19 cellular contexts compared by ENCODE assay signal in the genomic region with DNA sequence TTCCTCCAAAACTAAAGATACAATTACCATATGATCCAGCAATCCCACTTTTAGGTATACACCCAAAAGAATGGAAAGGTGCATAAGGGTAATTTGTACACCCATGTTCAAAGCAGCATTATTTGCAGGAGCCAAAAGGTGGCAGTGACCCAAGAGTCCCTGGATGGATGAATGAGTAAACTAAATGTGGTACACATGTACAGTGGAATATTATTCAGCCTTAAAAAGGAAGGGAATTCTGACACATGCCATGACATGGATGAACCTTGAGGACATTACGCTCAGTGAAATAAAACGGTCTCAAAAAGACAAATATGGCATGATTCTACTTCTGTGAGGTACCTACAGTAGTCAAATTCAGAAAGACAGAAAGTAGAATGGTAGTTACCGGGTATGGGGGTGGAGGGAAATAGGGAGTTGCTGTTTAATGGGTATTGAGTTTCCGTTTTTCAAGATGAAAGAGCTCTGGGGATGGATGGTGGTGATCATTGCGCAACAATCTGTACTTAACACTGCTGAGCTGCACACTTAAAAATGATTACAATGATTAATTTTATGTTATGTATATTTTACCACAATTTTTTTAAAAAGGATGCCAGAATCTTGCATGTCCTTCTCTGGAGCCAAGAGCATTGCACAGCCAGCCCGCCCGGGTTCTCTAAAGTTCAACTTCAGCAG.
DNase-seq lines count a peak whose midpoint lies in the region; FAIRE-seq and TF ChIP-seq lines count a peak whose summit lies in the region.
"Had no signal": no experiment of that assay in that cellular context is flagged by ENCODE, and none has a peak within 500 bp of the region (broad histone marks: within the 10 kb centered on the region; RNA-seq: fewer than 3 reads in every experiment).

No MANE protein-coding gene starts in this region.

- H3K36me3 Mint-ChIP-seq in activated T-cell treated with anti-CD3 and anti-CD28 coated beads, Interleukin-2, amount 50 U/mL, for 24 hours (ENCODE audit: low read depth), result peaks cover 35% of the 10 kb centered on the region
- no peaks in the 10 kb centered on the region for H3K36me3 Mint-ChIP-seq in astrocyte (ENCODE audit: low read depth, unreplicated experiment)
- H3K36me3 Mint-ChIP-seq: T-cell had no signal

- no peak for TF ChIP-seq CTCF in astrocyte (IDR thresholded peaks at IDR 0.05; ENCODE audit: insufficient read depth, low read depth, low read length)

- no peaks in the 10 kb centered on the region for H3K79me2 ChIP-seq in astrocyte (ENCODE audit: insufficient read depth, low read length)

- no peak overlapping the region for H3K4me3 Mint-ChIP-seq in activated T-cell treated with anti-CD3 and anti-CD28 coated beads, Interleukin-2, amount 50 U/mL, for 24 hours
- H3K4me3 Mint-ChIP-seq in astrocyte (ENCODE audit: unreplicated experiment), result no peak overlapping the region
- H3K4me3 Mint-ChIP-seq: T-cell had no signal

- no peak overlapping the region for H3K4me2 ChIP-seq in astrocyte (ENCODE audit: low read length)
- H3K4me2 ChIP-seq: smooth muscle cell had no signal

- no peak for FAIRE-seq in astrocyte (lab: Jason Lieb, UNC)
- no peak for FAIRE-seq in RCC 7860 (lab: Jason Lieb, UNC)
- FAIRE-seq: pancreas had no signal

- H3K4me1 Mint-ChIP-seq in activated T-cell treated with anti-CD3 and anti-CD28 coated beads, Interleukin-2, amount 50 U/mL, for 24 hours (ENCODE audit: low read depth), result peaks cover 82% of the 10 kb centered on the region
- peaks cover 6% of the 10 kb centered on the region for H3K4me1 Mint-ChIP-seq in astrocyte (ENCODE audit: low read depth, unreplicated experiment)

- no peaks in the 10 kb centered on the region for H3K9me3 ChIP-seq in astrocyte (ENCODE audit: insufficient read depth, low read depth, low read length)
- H3K9me3 ChIP-seq: pancreas had no signal

- no peaks in the 10 kb centered on the region for H3K27me3 Mint-ChIP-seq in activated T-cell treated with anti-CD3 and anti-CD28 coated beads, Interleukin-2, amount 50 U/mL, for 24 hours
- no peaks in the 10 kb centered on the region for H3K27me3 Mint-ChIP-seq in astrocyte (ENCODE audit: low read depth, unreplicated experiment)
- H3K27me3 Mint-ChIP-seq: T-cell had no signal

- no peaks in the 10 kb centered on the region for H3K27me3 ChIP-seq in astrocyte (ENCODE audit: insufficient read depth, low read length)
- H3K27me3 ChIP-seq: pancreas had no signal

- no peak overlapping the region for H3K4me3 ChIP-seq in astrocyte (ENCODE audit: insufficient read depth, low read depth, low read length)
- H3K4me3 ChIP-seq: pancreas, smooth muscle cell had no signal

- H3K27ac ChIP-seq in astrocyte (ENCODE audit: low read depth, low read length), result no peak overlapping the region
- H3K27ac ChIP-seq: pancreas, WERI-Rb-1 had no signal

- peaks cover 2% of the 10 kb centered on the region for H3K4me1 ChIP-seq in astrocyte (ENCODE audit: insufficient read depth, low read length)
- H3K4me1 ChIP-seq: pancreas had no signal

- H3K9ac ChIP-seq in astrocyte (ENCODE audit: low read length), result no peak overlapping the region

- no peak overlapping the region for H2AFZ ChIP-seq in astrocyte (ENCODE audit: low read depth, low read length)

- peak overlapping the region; percentile 52 for H3K27ac Mint-ChIP-seq in activated T-cell treated with anti-CD3 and anti-CD28 coated beads, Interleukin-2, amount 50 U/mL, for 24 hours
- no peak overlapping the region for H3K27ac Mint-ChIP-seq in astrocyte (ENCODE audit: unreplicated experiment)
- H3K27ac Mint-ChIP-seq: T-cell had no signal

- DNase-seq in activated T-cell treated with anti-CD3 and anti-CD28 coated beads, Interleukin-2, amount 50 U/mL, for 24 hours, result no peak
- DNase-seq in activated T-cell treated with anti-CD3 and anti-CD28 coated beads, Interleukin-2, amount 50 U/mL, for 1 hour, result no peak
- peak; percentile 41 to 66 for DNase-seq in NOMO-1 (lab: John Stamatoyannopoulos, UW; ENCODE audit: unreplicated experiment in 2 of 2)
- DNase-seq in astrocyte (ENCODE audit: low read depth), result peak; percentile 22
- DNase-seq in stimulated activated CD8-positive, alpha-beta memory T cell treated with anti-CD3 and anti-CD28 coated beads, Interleukin-4, amount 100 ng/mL, for 48 hours, result peak; percentile 20
- no peak for DNase-seq in HUDEP-2 (lab: John Stamatoyannopoulos, UW; ENCODE audit: unreplicated experiment in 76 of 76)
- no peak for DNase-seq in NCI-H510A (lab: John Stamatoyannopoulos, UW)
- DNase-seq in RCC 7860 (ENCODE audit: low spot score), result no peak
- DNase-seq: ACHN; caudate nucleus; KG1; left colon; NCI-H1436 treated with DMSO at 0.1 percent for 48 hours; NCI-H226; stimulated activated naive CD8-positive, alpha-beta T cell treated with anti-CD3 and anti-CD28 coated beads, Interleukin-15, Interleukin-2, amounts not matched to agents 100 U/mL and 50 U/mL, for 24 hours; T-cell; WERI-Rb-1 had no signal

- H3K36me3 ChIP-seq in astrocyte (ENCODE audit: insufficient read depth, low read length), result no peaks in the 10 kb centered on the region
- H3K36me3 ChIP-seq: pancreas, WERI-Rb-1 had no signal

- H4K20me1 ChIP-seq in astrocyte (ENCODE audit: insufficient read depth, low read length), result no peaks in the 10 kb centered on the region

- H3K9me3 Mint-ChIP-seq in activated T-cell treated with anti-CD3 and anti-CD28 coated beads, Interleukin-2, amount 50 U/mL, for 24 hours, result peaks cover 12% of the 10 kb centered on the region
- H3K9me3 Mint-ChIP-seq in astrocyte (ENCODE audit: unreplicated experiment), result peaks cover 2% of the 10 kb centered on the region
- H3K9me3 Mint-ChIP-seq: T-cell had no signal

Comparison
In these comparisons a context has a peak if more than half of its experiments do, and no peak if none do; other contexts are left out.
1. DNase-seq: peak in NOMO-1 (2 of 2), astrocyte (single experiment) and stimulated activated CD8-positive, alpha-beta memory T cell treated with anti-CD3 and anti-CD28 coated beads, Interleukin-4, amount 100 ng/mL, for 48 hours (single experiment); none in activated T-cell treated with anti-CD3 and anti-CD28 coated beads, Interleukin-2, amount 50 U/mL, for 24 hours (single experiment), activated T-cell treated with anti-CD3 and anti-CD28 coated beads, Interleukin-2, amount 50 U/mL, for 1 hour (single experiment), HUDEP-2 (0 of 76), NCI-H510A (single experiment) and RCC 7860 (single experiment).